8 cellular contexts compared by ENCODE assay signal in genomic region chr11:119107538-119108150, GRCh38. TPM values are rescaled to one million over a fixed set of nuclear protein-coding genes. Genes with fewer than 3 reads are reported as not detected.
DNase-seq lines count a peak whose midpoint lies in the region; ATAC-seq and TF ChIP-seq lines count a peak whose summit lies in the region.

No MANE protein-coding gene starts in this region.

- ATAC-seq in GM21360 (IDR thresholded peaks at IDR 0.05; ENCODE audit: unreplicated experiment) (peak; percentile 21), right lobe of liver (peak; percentile 4 to 39 (median 21))

- no peak overlapping the region for H3K27ac ChIP-seq in HUES64 (ENCODE audit: low read depth, low read length)
- peak overlapping the region; percentile 44 for H3K27ac ChIP-seq in mammary epithelial cell (ENCODE audit: insufficient read depth, low read depth, low read length)
- peak overlapping the region; percentile 48 to 75 (median 61) for H3K27ac ChIP-seq in right lobe of liver
- H3K27ac ChIP-seq in tibial nerve: peak overlapping the region; percentile 58 to 91 (median 90)

- H3K9ac ChIP-seq in HUES64 (ENCODE audit: low read depth, low read length): peak overlapping the region; percentile 24; the same call in 1 of the 2 replicates
- peak overlapping the region; percentile 51 for H3K9ac ChIP-seq in mammary epithelial cell (ENCODE audit: insufficient read depth, low read length)

- H3K79me2 ChIP-seq in mammary epithelial cell (ENCODE audit: insufficient read depth, low read length): peaks cover 24% of the 10 kb centered on the region

- peak; percentile 35 for DNase-seq in COLO668 (lab: John Stamatoyannopoulos, UW; ENCODE audit: unreplicated experiment)
- DNase-seq in mammary epithelial cell: no peak
- DNase-seq in right lobe of liver: no peak
- no peak for DNase-seq in tibial nerve (ENCODE audit: low spot score in 2 of 2)
- DNase-seq in HPDE6-E6E7 (ENCODE audit: extremely low spot score): no peak
- no peak for DNase-seq in globus pallidus (ENCODE audit: low spot score)

- in situ Hi-C loops in mammary epithelial cell (cut with MboI; ENCODE audit: low sequenced_read_pairs in 2 of 2): no loop called here

- WGBS in HUES64: under 1% methylated on average over 65 of the region's 65 CpGs
- 13% methylated on average over 16 of the region's 65 CpGs for WGBS in mammary epithelial cell (ENCODE audit: low coverage, missing lambda C conversion rate)
- WGBS in right lobe of liver (ENCODE audit: insufficient coverage, low coverage, low lambda C conversion rate, missing lambda C conversion rate): no CpG with 5 or more reads among the region's 65 CpGs
- 0 to 2% methylated on average over 10 to 18 of the region's 65 CpGs for WGBS in tibial nerve, 2 donors

- H3K9me3 ChIP-seq in HUES64 (ENCODE audit: insufficient read depth, low read depth, low read length) (no peaks in the 10 kb centered on the region), mammary epithelial cell (replicated peaks; ENCODE audit: insufficient read depth, low read length) (no peaks in the 10 kb centered on the region), right lobe of liver (no peaks in the 10 kb centered on the region), tibial nerve (no peaks in the 10 kb centered on the region)

- H3K4me2 ChIP-seq in mammary epithelial cell (ENCODE audit: insufficient read depth, low read depth, low read length): peak overlapping the region; percentile 91

- no peak for TF ChIP-seq POLR2A in right lobe of liver (IDR thresholded peaks at IDR 0.05)
- TF ChIP-seq POLR2A in tibial nerve (IDR thresholded peaks at IDR 0.05): no peak

- no TSS peak for BruUV-seq in mammary epithelial cell (replicated peaks; lab: Mats Ljungman, UMichigan)

- H3K4me1 ChIP-seq in HUES64 (ENCODE audit: insufficient read depth, low read length) (peaks cover 19% of the 10 kb centered on the region), mammary epithelial cell (ENCODE audit: insufficient read depth, low read length) (peaks cover 17% of the 10 kb centered on the region), right lobe of liver (peaks cover 0 to 28% (median 4%) of the 10 kb centered on the region in 4 donors), tibial nerve (peaks cover 0 to 53% (median 30%) of the 10 kb centered on the region in 4 donors)

- intact Hi-C loops in mammary epithelial cell (cut with micrococcal nuclease) (loop anchor here (10.0 kb wide), 2 partner anchors 367 to 587 kb away; no protein-coding TSS in a partner anchor), right lobe of liver (cut with DNase I) (no loop called here)

- H3K27me3 ChIP-seq in HUES64 (ENCODE audit: insufficient read depth, low read length): peaks cover 18% of the 10 kb centered on the region
- no peaks in the 10 kb centered on the region for H3K27me3 ChIP-seq in mammary epithelial cell (ENCODE audit: insufficient read depth, low read length)
- no peaks in the 10 kb centered on the region for H3K27me3 ChIP-seq in right lobe of liver
- H3K27me3 ChIP-seq in tibial nerve: no peaks in the 10 kb centered on the region

- H3K4me3 ChIP-seq in HUES64 (ENCODE audit: low read length) (peak overlapping the region; percentile 62), mammary epithelial cell (replicated peaks in 1 of 3; ENCODE audit: insufficient read depth in 1 of 3, low read depth in 2 of 3, low read length in 3 of 3) (peak overlapping the region; percentile 71 to 85 (median 78)), right lobe of liver (peak overlapping the region; percentile 97 to 98 (median 98)), tibial nerve (peak overlapping the region; percentile 78 to 99 (median 92))

- H3K36me3 ChIP-seq in HUES64 (ENCODE audit: insufficient read depth, low read length) (no peaks in the 10 kb centered on the region; the same call in 1 of the 2 replicates), mammary epithelial cell (ENCODE audit: insufficient read depth, low read length) (no peaks in the 10 kb centered on the region), right lobe of liver (peaks cover 0 to 17% (median 8%) of the 10 kb centered on the region in 4 donors), tibial nerve (peaks cover 0 to 30% (median 10%) of the 10 kb centered on the region in 3 donors)

- TF ChIP-seq CTCF in mammary epithelial cell (conservative IDR thresholded peaks at IDR 0.05 in 1 of 2, IDR thresholded peaks at IDR 0.05 in 1 of 2; ENCODE audit: extremely low read depth in 1 of 2, insufficient read depth in 1 of 2, low read depth in 1 of 2, low read length in 2 of 2) (no peak), right lobe of liver (IDR thresholded peaks at IDR 0.05) (no peak), tibial nerve (IDR thresholded peaks at IDR 0.05) (no peak)

- dilution Hi-C loops in mammary epithelial cell (cut with HindIII; ENCODE audit: low sequenced_read_pairs): loop anchor here (25.0 kb wide), 1 partner anchor 605 kb away; no protein-coding TSS in a partner anchor

- CTCF ChIA-PET in mammary epithelial cell (lab: Charles Lee; ENCODE audit: low non-redundant PET): no interaction called here

- H4K20me1 ChIP-seq in mammary epithelial cell (ENCODE audit: insufficient read depth, low read length): no peaks in the 10 kb centered on the region

- H2AFZ ChIP-seq in mammary epithelial cell (ENCODE audit: low read depth, low read length): peak overlapping the region; percentile 85

- no peak for TF ChIP-seq EP300 in tibial nerve (IDR thresholded peaks at IDR 0.05)

RNA-seq across cellular contexts. Expression of gene C2CD2L, which starts 0.5 kb away (rescaled TPM):
- 1.7 TPM for polyA plus RNA-seq in HUES64 (2013, experiment 1 of 2)
- polyA plus RNA-seq in HUES64 (2013, experiment 2 of 2): 2.2 TPM
- total RNA-seq in mammary epithelial cell (1 to 10 TPM; 3.2 to 7.2 TPM), right lobe of liver (1 to 10 TPM; 5.4 to 9.7 (median 6.5) TPM), tibial nerve (10 to 100 TPM; 11.4 to 13.8 (median 12.3) TPM)
- 4.9 TPM for polyA plus RNA-seq in mammary epithelial cell
- polyA minus RNA-seq in mammary epithelial cell: 17.8 TPM

RNA-seq across cellular contexts. Expression of gene DPAGT1, which starts 6.0 kb away (rescaled TPM):
- 38.6 TPM for polyA plus RNA-seq in HUES64 (2013, experiment 1 of 2)
- 37.2 TPM for polyA plus RNA-seq in HUES64 (2013, experiment 2 of 2)
- total RNA-seq in mammary epithelial cell (10 to 100 TPM; 22.2 to 49.3 TPM), right lobe of liver (10 to 100 TPM; 29.8 to 55.5 (median 41.6) TPM), tibial nerve (10 to 100 TPM; 20.7 to 33.9 (median 23.5) TPM)
- polyA plus RNA-seq in mammary epithelial cell: 66.1 TPM
- 97.3 TPM for polyA minus RNA-seq in mammary epithelial cell

RNA-seq across cellular contexts. Expression of gene HINFP, which starts 13.7 kb away (rescaled TPM):
- polyA plus RNA-seq in HUES64 (2013, experiment 1 of 2): 17.8 TPM
- 20.6 TPM for polyA plus RNA-seq in HUES64 (2013, experiment 2 of 2)
- total RNA-seq in mammary epithelial cell: 10 to 100 TPM; 23.7 to 26.8 TPM
- polyA plus RNA-seq in mammary epithelial cell: 16.1 TPM
- 21.8 TPM for polyA minus RNA-seq in mammary epithelial cell
- total RNA-seq in right lobe of liver: 10 to 100 TPM in 4 of 6 experiments, 1 to 10 TPM in 2; 6.4 to 13.6 (median 10.7) TPM
- total RNA-seq in tibial nerve: 10 to 100 TPM; 21.9 to 36.1 (median 27.0) TPM

RNA-seq across cellular contexts. Expression of gene HMBS, which starts 23.0 kb away (rescaled TPM):
- polyA plus RNA-seq in HUES64 (2013, experiment 1 of 2): 49.6 TPM
- 53.7 TPM for polyA plus RNA-seq in HUES64 (2013, experiment 2 of 2)
- total RNA-seq in mammary epithelial cell: 10 to 100 TPM in 1 of 2 donors, 1 to 10 TPM in 1; 8.2 to 40.6 TPM
- polyA plus RNA-seq in mammary epithelial cell: 61.3 TPM
- polyA minus RNA-seq in mammary epithelial cell: 69.8 TPM
- total RNA-seq in right lobe of liver: 10 to 100 TPM; 11.3 to 35.3 (median 14.6) TPM
- total RNA-seq in tibial nerve: 10 to 100 TPM in 3 of 4 donors, 1 to 10 TPM in 1; 6.7 to 18.3 (median 10.6) TPM

RNA-seq across cellular contexts. Expression of gene VPS11, which starts 40.0 kb away (rescaled TPM):
- polyA plus RNA-seq in HUES64 (2013, experiment 1 of 2): 18.2 TPM
- polyA plus RNA-seq in HUES64 (2013, experiment 2 of 2): 16.6 TPM
- total RNA-seq in mammary epithelial cell (10 to 100 TPM; 17.6 to 24.3 TPM), right lobe of liver (10 to 100 TPM in 4 of 6 experiments, 1 to 10 TPM in 2; 8.5 to 18.3 (median 11.3) TPM), tibial nerve (10 to 100 TPM; 25.8 to 54.9 (median 37.1) TPM)
- 9.0 TPM for polyA plus RNA-seq in mammary epithelial cell
- 41.6 TPM for polyA minus RNA-seq in mammary epithelial cell
